ENCODE assay signal across 20 cellular contexts in genomic region chr11:128845334-128845780, GRCh38. TPM values are rescaled to one million over a fixed set of nuclear protein-coding genes. Genes with fewer than 3 reads are reported as not detected.
DNase-seq lines count a peak whose midpoint lies in the region; ATAC-seq lines count a peak whose summit lies in the region.
"Had no signal": no experiment of that assay in that cellular context is flagged by ENCODE, and none has a peak within 500 bp of the region (broad histone marks: within the 10 kb centered on the region; RNA-seq: fewer than 3 reads in every experiment).

No MANE protein-coding gene starts in this region.

- no peak overlapping the region for H3K9ac ChIP-seq in Karpas-422 (ENCODE audit: low read length)

- H3K4me1 ChIP-seq in Karpas-422 (ENCODE audit: low read length) = no peaks in the 10 kb centered on the region
- H3K4me1 ChIP-seq: gastroesophageal sphincter had no signal

- no peaks in the 10 kb centered on the region for H3K9me3 ChIP-seq in Karpas-422 (ENCODE audit: low read length)
- H3K9me3 ChIP-seq: gastroesophageal sphincter, ovary had no signal

- H3K36me3 Mint-ChIP-seq in activated T-cell treated with anti-CD3 and anti-CD28 coated beads, Interleukin-2, amount 50 U/mL, for 24 hours (ENCODE audit: low read depth) = no peaks in the 10 kb centered on the region
- peaks cover 3% of the 10 kb centered on the region for H3K36me3 Mint-ChIP-seq in activated CD4-positive, alpha-beta memory T cell treated with anti-CD3 and anti-CD28 coated beads, Interleukin-2, amount 10 ng/mL, durations not matched to agents 7 days and 5 days (ENCODE audit: low read depth)
- no peaks in the 10 kb centered on the region for H3K36me3 Mint-ChIP-seq in naive thymus-derived CD8-positive, alpha-beta T cell

- no peak overlapping the region for H3K4me3 Mint-ChIP-seq in activated T-cell treated with anti-CD3 and anti-CD28 coated beads, Interleukin-2, amount 50 U/mL, for 24 hours
- no peak overlapping the region for H3K4me3 Mint-ChIP-seq in activated CD4-positive, alpha-beta memory T cell treated with anti-CD3 and anti-CD28 coated beads, Interleukin-2, amount 10 ng/mL, durations not matched to agents 7 days and 5 days
- peak overlapping the region in 5 of 10 donors; percentile 12 to 65 (median 23) for H3K4me3 Mint-ChIP-seq in naive thymus-derived CD8-positive, alpha-beta T cell

- H3K79me2 ChIP-seq in Karpas-422 (ENCODE audit: low read length) = no peaks in the 10 kb centered on the region

- H3K36me3 ChIP-seq in Karpas-422 (ENCODE audit: insufficient read depth, low read length) = no peaks in the 10 kb centered on the region
- H3K36me3 ChIP-seq: cardiac muscle cell, gastroesophageal sphincter, ovary had no signal

- H3K27me3 ChIP-seq in Karpas-422 (ENCODE audit: low read length) = no peaks in the 10 kb centered on the region
- H3K27me3 ChIP-seq: gastroesophageal sphincter, ovary had no signal

- no peaks in the 10 kb centered on the region for H3K9me2 ChIP-seq in Karpas-422 (replicated peaks; ENCODE audit: insufficient read depth, low read length)

- DNase-seq in activated T-cell treated with anti-CD3 and anti-CD28 coated beads, Interleukin-2, amount 50 U/mL, for 24 hours = no peak
- DNase-seq in activated T-cell treated with anti-CD3 and anti-CD28 coated beads, Interleukin-2, amount 50 U/mL, for 1 hour = no peak
- DNase-seq in Karpas-422 (peak; percentile 46), NCI-H1417 treated with DMSO at 0.1 percent for 48 hours (lab: John Stamatoyannopoulos, UW) (no peak)
- DNase-seq in activated CD4-positive, alpha-beta memory T cell treated with anti-CD3 and anti-CD28 coated beads, Interleukin-2, amount 10 ng/mL, durations not matched to agents 7 days and 5 days = no peak
- DNase-seq in naive thymus-derived CD8-positive, alpha-beta T cell = peak in 2 of 10 donors; percentile 22 to 38
- DNase-seq: activated CD4-positive, CD25-positive, alpha-beta regulatory T cell; activated effector memory CD4-positive, alpha-beta T cell treated with Interleukin-2 at 50 U/mL for 16 hours; islet precursor cell; midbrain; NCI-H187; NCI-H774; ovary; SHP77 treated with DMSO at 0.1 percent for 48 hours; stimulated activated CD4-positive, alpha-beta T cell treated with anti-CD3 and anti-CD28 coated beads, Interleukin-12 subunit alpha, Interleukin-12 subunit beta, amount 100 ng/mL, for 4 hours; trophoblast cell had no signal

- no peak overlapping the region for H3K4me2 ChIP-seq in Karpas-422 (ENCODE audit: low read depth, low read length, poor library complexity, severe bottlenecking)

- POLR2A ChIA-PET in activated CD4-positive, alpha-beta memory T cell treated with anti-CD3 and anti-CD28 coated beads, Interleukin-2, amount 10 ng/mL, durations not matched to agents 7 days and 5 days (lab: Charles Lee) = interaction anchor here (0.6 to 2.8 kb wide), 6 partner anchors 14 to 806 kb away, joined by 3 to 8 read pairs (median 3); partner anchors contain the start of gene FLI1
- POLR2A ChIA-PET in naive thymus-derived CD8-positive, alpha-beta T cell (lab: Charles Lee) = interaction anchor here (1.0 to 1.5 kb wide), 3 partner anchors 14 to 22 kb away, joined by 3 to 6 read pairs (median 3); partner anchors contain the start of gene KCNJ1

- CTCF ChIA-PET in activated CD4-positive, alpha-beta memory T cell treated with anti-CD3 and anti-CD28 coated beads, Interleukin-2, amount 10 ng/mL, durations not matched to agents 7 days and 5 days (lab: Charles Lee) = interaction anchor here (0.9 to 6.7 kb wide), 12 partner anchors 10 to 688 kb away, joined by 3 to 51 read pairs (median 4); no protein-coding TSS in a partner anchor

- no peaks in the 10 kb centered on the region for H3K9me3 Mint-ChIP-seq in activated T-cell treated with anti-CD3 and anti-CD28 coated beads, Interleukin-2, amount 50 U/mL, for 24 hours
- no peaks in the 10 kb centered on the region for H3K9me3 Mint-ChIP-seq in activated CD4-positive, alpha-beta memory T cell treated with anti-CD3 and anti-CD28 coated beads, Interleukin-2, amount 10 ng/mL, durations not matched to agents 7 days and 5 days
- peaks cover 0 to 4% (median 0%) of the 10 kb centered on the region in 9 donors for H3K9me3 Mint-ChIP-seq in naive thymus-derived CD8-positive, alpha-beta T cell

- H3K27ac ChIP-seq in Karpas-422 (ENCODE audit: low read length) = no peak overlapping the region
- H3K27ac ChIP-seq: cardiac muscle cell, gastroesophageal sphincter, ovary had no signal

- no peaks in the 10 kb centered on the region for H3K27me3 Mint-ChIP-seq in activated T-cell treated with anti-CD3 and anti-CD28 coated beads, Interleukin-2, amount 50 U/mL, for 24 hours
- no peaks in the 10 kb centered on the region for H3K27me3 Mint-ChIP-seq in activated CD4-positive, alpha-beta memory T cell treated with anti-CD3 and anti-CD28 coated beads, Interleukin-2, amount 10 ng/mL, durations not matched to agents 7 days and 5 days
- H3K27me3 Mint-ChIP-seq in naive thymus-derived CD8-positive, alpha-beta T cell = no peaks in the 10 kb centered on the region

- peaks cover 38% of the 10 kb centered on the region for H3K4me1 Mint-ChIP-seq in activated T-cell treated with anti-CD3 and anti-CD28 coated beads, Interleukin-2, amount 50 U/mL, for 24 hours (ENCODE audit: low read depth)
- H3K4me1 Mint-ChIP-seq in activated CD4-positive, alpha-beta memory T cell treated with anti-CD3 and anti-CD28 coated beads, Interleukin-2, amount 10 ng/mL, durations not matched to agents 7 days and 5 days = peaks cover 39% of the 10 kb centered on the region
- H3K4me1 Mint-ChIP-seq in naive thymus-derived CD8-positive, alpha-beta T cell = peaks cover 13 to 75% (median 38%) of the 10 kb centered on the region in 4 donors

- H2AFZ ChIP-seq in Karpas-422 (ENCODE audit: low read length) = no peak overlapping the region

- no peaks in the 10 kb centered on the region for H4K20me1 ChIP-seq in Karpas-422 (ENCODE audit: insufficient read depth, low read depth, low read length)

- H3K4me3 ChIP-seq in Karpas-422 (ENCODE audit: low read length) = no peak overlapping the region
- H3K4me3 ChIP-seq: cardiac muscle cell, gastroesophageal sphincter, ovary had no signal

- ATAC-seq in naive thymus-derived CD8-positive, alpha-beta T cell = peak; percentile 38 to 63
- no peak for ATAC-seq in HG03095 (IDR thresholded peaks at IDR 0.05; ENCODE audit: unreplicated experiment)
- ATAC-seq in HG02973 (IDR thresholded peaks at IDR 0.05; ENCODE audit: unreplicated experiment) = no peak
- ATAC-seq: gastroesophageal sphincter had no signal

- H3K27ac Mint-ChIP-seq in activated T-cell treated with anti-CD3 and anti-CD28 coated beads, Interleukin-2, amount 50 U/mL, for 24 hours = peak overlapping the region; percentile 44
- peak overlapping the region; percentile 73 for H3K27ac Mint-ChIP-seq in activated CD4-positive, alpha-beta memory T cell treated with anti-CD3 and anti-CD28 coated beads, Interleukin-2, amount 10 ng/mL, durations not matched to agents 7 days and 5 days
- peak overlapping the region in 9 of 10 donors; percentile 11 to 93 (median 82) for H3K27ac Mint-ChIP-seq in naive thymus-derived CD8-positive, alpha-beta T cell

RNA-seq across cellular contexts. Expression of gene KCNJ1, which starts 21.7 kb away (rescaled TPM):
- total RNA-seq in Karpas-422 (2014; rRNA removed; shearing (Covaris generic); ENCODE audit: low replicate concordance) = not detected in 2 replicates
- total RNA-seq in activated CD4-positive, alpha-beta memory T cell treated with anti-CD3 and anti-CD28 coated beads, Interleukin-2, amount 10 ng/mL, durations not matched to agents 7 days and 5 days = not detected
- not detected for total RNA-seq in naive thymus-derived CD8-positive, alpha-beta T cell
- polyA plus RNA-seq in naive thymus-derived CD8-positive, alpha-beta T cell = not detected
- total RNA-seq: cardiac muscle cell had no signal
- polyA plus RNA-seq: cardiac muscle cell, ovary had no signal

RNA-seq across cellular contexts. Expression of gene KCNJ5, which starts 45.8 kb away (rescaled TPM):
- not detected in 2 replicates for total RNA-seq in Karpas-422 (2014; rRNA removed; shearing (Covaris generic); ENCODE audit: low replicate concordance)
- total RNA-seq in activated CD4-positive, alpha-beta memory T cell treated with anti-CD3 and anti-CD28 coated beads, Interleukin-2, amount 10 ng/mL, durations not matched to agents 7 days and 5 days = not detected
- not detected for total RNA-seq in naive thymus-derived CD8-positive, alpha-beta T cell
- polyA plus RNA-seq in naive thymus-derived CD8-positive, alpha-beta T cell = not detected

Comparison
In these comparisons a context has a peak if more than half of its experiments do, and no peak if none do; other contexts are left out.
1. ATAC-seq: peak in naive thymus-derived CD8-positive, alpha-beta T cell (2 of 2); none in HG03095 (single experiment) and HG02973 (single experiment).
2. Peak in every context shown above with its lines, with median percentiles within 50 percentile points of each other: H3K27ac Mint-ChIP-seq.